ENCODE assay signal across 8 cellular contexts in the genomic region with DNA sequence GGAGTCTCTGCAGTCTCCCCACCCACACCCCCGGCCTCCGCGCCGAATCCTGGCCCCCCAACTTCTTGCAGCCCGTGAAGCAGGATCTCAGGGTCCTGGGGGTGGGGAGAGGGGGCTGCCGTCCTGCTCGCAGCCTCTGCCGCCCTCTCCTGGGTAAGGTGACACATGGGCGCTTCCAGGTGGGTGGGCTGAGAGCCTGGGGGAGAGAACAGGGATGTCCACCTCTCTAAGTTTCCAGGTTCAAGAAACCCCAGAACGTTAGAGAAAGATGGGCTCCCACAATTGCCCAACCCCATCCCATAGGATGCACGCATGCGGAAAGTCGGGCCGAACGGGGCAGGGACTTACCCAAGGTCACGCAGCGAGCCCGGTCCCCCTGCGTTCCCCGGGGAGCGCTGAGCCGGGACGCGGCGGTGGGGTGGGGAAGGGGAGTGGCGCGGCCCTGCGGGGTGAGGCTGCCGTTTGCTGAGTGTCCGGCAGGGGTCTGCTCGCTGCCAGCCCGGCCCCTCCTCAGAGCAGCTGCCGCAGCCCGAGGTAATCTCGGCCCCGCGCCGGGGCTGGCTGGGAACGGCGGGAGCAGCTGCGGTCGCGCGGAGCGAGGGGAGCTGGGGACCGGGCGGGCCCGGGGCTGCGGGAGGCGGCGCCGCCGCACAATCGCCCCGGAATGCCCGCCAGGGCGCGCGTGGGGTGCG. TPM values are rescaled to one million over a fixed set of nuclear protein-coding genes. Genes with fewer than 3 reads are reported as not detected.
A peak's percentile ranks its signal among the peaks of the same experiment; 100 is the strongest.
DNase-seq lines count a peak whose midpoint lies in the region; ATAC-seq and TF ChIP-seq lines count a peak whose summit lies in the region.

No MANE protein-coding gene starts in this region.

- H3K9ac ChIP-seq in mucosa of stomach (ENCODE audit: low read length) (peak overlapping the region; percentile 67), stomach smooth muscle (ENCODE audit: low read length in 2 of 2) (peak overlapping the region; percentile 45 to 62)

- peaks cover 19% of the 10 kb centered on the region for H3K4me1 Mint-ChIP-seq in activated CD8-positive, alpha-beta memory T cell treated with anti-CD3 and anti-CD28 coated beads, Interleukin-2, amount 10 ng/mL, durations not matched to agents 7 days and 5 days

- TF ChIP-seq POLR2A in GM18951 (IDR thresholded peaks at IDR 0.05; ENCODE audit: extremely low read depth, insufficient read depth, insufficient read length): peak; percentile 53

- no peaks in the 10 kb centered on the region for H3K36me3 ChIP-seq in mucosa of stomach (ENCODE audit: control insufficient read depth, insufficient read depth, low read length)
- peaks cover 5 to 10% of the 10 kb centered on the region in 2 donors for H3K36me3 ChIP-seq in stomach smooth muscle (ENCODE audit: control insufficient read depth in 2 of 2, insufficient read depth in 2 of 2, low read length in 2 of 2)

- peak overlapping the region; percentile 78 for H3K4me3 Mint-ChIP-seq in activated CD8-positive, alpha-beta memory T cell treated with anti-CD3 and anti-CD28 coated beads, Interleukin-2, amount 10 ng/mL, durations not matched to agents 7 days and 5 days

- peaks cover 2% of the 10 kb centered on the region for H3K36me3 Mint-ChIP-seq in activated CD8-positive, alpha-beta memory T cell treated with anti-CD3 and anti-CD28 coated beads, Interleukin-2, amount 10 ng/mL, durations not matched to agents 7 days and 5 days

- H3K27ac ChIP-seq in stomach smooth muscle (ENCODE audit: low read length): no peak overlapping the region

- H3K9me3 Mint-ChIP-seq in activated CD8-positive, alpha-beta memory T cell treated with anti-CD3 and anti-CD28 coated beads, Interleukin-2, amount 10 ng/mL, durations not matched to agents 7 days and 5 days (ENCODE audit: low read depth): no peaks in the 10 kb centered on the region

- H3K4me3 ChIP-seq in AG04449 (ENCODE audit: low read depth, low read length): peak overlapping the region; percentile 86
- H3K4me3 ChIP-seq in mucosa of stomach (ENCODE audit: low read length): peak overlapping the region; percentile 75
- H3K4me3 ChIP-seq in stomach smooth muscle (ENCODE audit: low read length in 2 of 2): peak overlapping the region; percentile 82 to 86

- POLR2A ChIA-PET in AG04449 (lab: Yijun Ruan, JAX): interaction anchor here (0.6 to 1.6 kb wide), 3 partner anchors 32 to 264 kb away, joined by 3 to 14 read pairs (median 3); no protein-coding TSS in a partner anchor

- no peaks in the 10 kb centered on the region for H3K27me3 Mint-ChIP-seq in activated CD8-positive, alpha-beta memory T cell treated with anti-CD3 and anti-CD28 coated beads, Interleukin-2, amount 10 ng/mL, durations not matched to agents 7 days and 5 days

- DNase-seq in AG04449 (ENCODE audit: low read depth, low spot score) (no peak), NCI-H82 (lab: John Stamatoyannopoulos, UW) (peak; percentile 83), epidermal melanocyte (ENCODE audit: insufficient read length, low spot score) (peak; percentile 61)
- peak; percentile 72 for DNase-seq in activated CD8-positive, alpha-beta memory T cell treated with anti-CD3 and anti-CD28 coated beads, Interleukin-2, amount 10 ng/mL, durations not matched to agents 7 days and 5 days

- H3K9me3 ChIP-seq in mucosa of stomach (ENCODE audit: control insufficient read depth, low read length): no peaks in the 10 kb centered on the region
- no peaks in the 10 kb centered on the region for H3K9me3 ChIP-seq in stomach smooth muscle (ENCODE audit: control insufficient read depth in 2 of 2, low read length in 2 of 2)

- peak overlapping the region; percentile 68 for H3K27ac Mint-ChIP-seq in activated CD8-positive, alpha-beta memory T cell treated with anti-CD3 and anti-CD28 coated beads, Interleukin-2, amount 10 ng/mL, durations not matched to agents 7 days and 5 days

- H3K4me1 ChIP-seq in mucosa of stomach (ENCODE audit: control insufficient read depth, insufficient read depth, low read length): peaks cover 28% of the 10 kb centered on the region
- H3K4me1 ChIP-seq in stomach smooth muscle (ENCODE audit: control insufficient read depth, insufficient read depth, low read length): peaks cover 26% of the 10 kb centered on the region

- TF ChIP-seq CTCF in AG04449 (IDR thresholded peaks at IDR 0.05; ENCODE audit: insufficient read depth, low read length, missing control alignments): peak; percentile 76

- CTCF ChIA-PET in AG04449 (lab: Yijun Ruan, JAX): interaction anchor here (0.9 to 2.2 kb wide), 17 partner anchors 8 to 175 kb away, joined by 3 to 13 read pairs (median 4); a partner anchor contains a TSS
- CTCF ChIA-PET in activated CD8-positive, alpha-beta memory T cell treated with anti-CD3 and anti-CD28 coated beads, Interleukin-2, amount 10 ng/mL, durations not matched to agents 7 days and 5 days (lab: Charles Lee): interaction anchor here (0.6 to 5.6 kb wide), 22 partner anchors 12 to 328 kb away, joined by 3 to 36 read pairs (median 4); a partner anchor contains a TSS

- H3K27me3 ChIP-seq in mucosa of stomach (ENCODE audit: control insufficient read depth, insufficient read depth, low read length) (no peaks in the 10 kb centered on the region), stomach smooth muscle (ENCODE audit: control insufficient read depth in 1 of 2, insufficient read depth in 2 of 2, low read length in 2 of 2) (no peaks in the 10 kb centered on the region)

- in situ Hi-C loops in GM18951 (cut with MboI; ENCODE audit: low sequenced_read_pairs, unreplicated experiment): no loop called here

- peak; percentile 51 for ATAC-seq in HG03442 (IDR thresholded peaks at IDR 0.05; ENCODE audit: unreplicated experiment)
- peak; percentile 79 for ATAC-seq in activated CD8-positive, alpha-beta memory T cell treated with anti-CD3 and anti-CD28 coated beads, Interleukin-2, amount 10 ng/mL, durations not matched to agents 7 days and 5 days

RNA-seq across cellular contexts. Expression of a gene that starts 0.7 kb away (rescaled TPM):
- 100 to 1,000 TPM; 137 to 174 TPM for total RNA-seq in activated CD8-positive, alpha-beta memory T cell treated with anti-CD3 and anti-CD28 coated beads, Interleukin-2, amount 10 ng/mL, durations not matched to agents 7 days and 5 days

RNA-seq across cellular contexts. Expression of a gene that starts 11.0 kb away (rescaled TPM):
- not detected for total RNA-seq in activated CD8-positive, alpha-beta memory T cell treated with anti-CD3 and anti-CD28 coated beads, Interleukin-2, amount 10 ng/mL, durations not matched to agents 7 days and 5 days

RNA-seq across cellular contexts. Expression of a gene that starts 46.7 kb away (rescaled TPM):
- 10 to 100 TPM; 34.4 to 35.1 TPM for total RNA-seq in activated CD8-positive, alpha-beta memory T cell treated with anti-CD3 and anti-CD28 coated beads, Interleukin-2, amount 10 ng/mL, durations not matched to agents 7 days and 5 days

RNA-seq across cellular contexts. Expression of a gene that starts 58.9 kb away (rescaled TPM):
- 10 to 100 TPM; 42.0 to 61.7 TPM for total RNA-seq in activated CD8-positive, alpha-beta memory T cell treated with anti-CD3 and anti-CD28 coated beads, Interleukin-2, amount 10 ng/mL, durations not matched to agents 7 days and 5 days

RNA-seq across cellular contexts. Expression of a gene that starts 59.1 kb away (rescaled TPM):
- 100 to 1,000 TPM; 899 to 972 TPM for total RNA-seq in activated CD8-positive, alpha-beta memory T cell treated with anti-CD3 and anti-CD28 coated beads, Interleukin-2, amount 10 ng/mL, durations not matched to agents 7 days and 5 days
